ENCODE assay signal across 21 cellular contexts in the genomic region with DNA sequence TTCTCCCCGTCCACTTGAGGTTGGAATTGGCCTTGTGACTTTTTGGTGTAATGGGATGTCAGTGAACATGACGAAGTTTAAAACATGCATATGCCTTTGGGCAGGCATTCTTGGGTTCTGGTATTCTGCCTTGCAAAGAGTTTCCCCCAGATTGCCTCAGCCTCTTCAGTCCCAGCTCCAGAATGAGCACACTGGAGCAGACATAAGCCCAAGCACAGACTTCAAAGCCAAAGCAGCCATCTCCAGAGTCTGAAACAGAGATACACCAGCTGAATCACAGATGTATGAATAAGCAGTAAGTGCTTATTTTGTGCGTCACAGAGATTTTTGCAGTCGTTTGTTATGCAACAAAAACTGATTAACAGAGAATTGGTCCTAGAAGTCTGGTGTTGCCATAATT.
A peak's percentile ranks its signal among the peaks of the same experiment; 100 is the strongest.
DNase-seq lines count a peak whose midpoint lies in the region; ATAC-seq and TF ChIP-seq lines count a peak whose summit lies in the region.
"Had no signal": no experiment of that assay in that cellular context is flagged by ENCODE, and none has a peak within 500 bp of the region (broad histone marks: within the 10 kb centered on the region; RNA-seq: fewer than 3 reads in every experiment).

No MANE protein-coding gene starts in this region.

- no peaks in the 10 kb centered on the region for H3K4me1 ChIP-seq in adipocyte (ENCODE audit: control insufficient read depth, insufficient read depth, low read length)
- peaks cover 5% of the 10 kb centered on the region for H3K4me1 ChIP-seq in smooth muscle cell (ENCODE audit: low read depth)
- H3K4me1 ChIP-seq: HAP-1, parathyroid adenoma, SJCRH30, transverse colon had no signal

- H3K79me2 ChIP-seq in smooth muscle cell (ENCODE audit: low read depth): no peaks in the 10 kb centered on the region
- H3K79me2 ChIP-seq: parathyroid adenoma had no signal

- H2AFZ ChIP-seq in smooth muscle cell (ENCODE audit: low read depth): peak overlapping the region; percentile 28
- H2AFZ ChIP-seq: parathyroid adenoma had no signal

- no peaks in the 10 kb centered on the region for H3K27me3 Mint-ChIP-seq in activated CD8-positive, alpha-beta memory T cell treated with anti-CD3 and anti-CD28 coated beads, Interleukin-2, amount 10 ng/mL, durations not matched to agents 7 days and 5 days

- H3F3A ChIP-seq in smooth muscle cell (ENCODE audit: low read depth): no peaks in the 10 kb centered on the region

- H3K27me3 ChIP-seq in adipocyte (replicated peaks; ENCODE audit: control insufficient read depth, insufficient read depth, low read length) (no peaks in the 10 kb centered on the region), smooth muscle cell (ENCODE audit: low read depth) (no peaks in the 10 kb centered on the region)
- H3K27me3 ChIP-seq: SJCRH30, transverse colon had no signal

- 11% methylated on average over 4 of the region's 4 CpGs for WGBS in smooth muscle cell (ENCODE audit: low lambda C conversion rate)

- no peak overlapping the region for H3K27ac Mint-ChIP-seq in activated CD8-positive, alpha-beta memory T cell treated with anti-CD3 and anti-CD28 coated beads, Interleukin-2, amount 10 ng/mL, durations not matched to agents 7 days and 5 days
- H3K27ac Mint-ChIP-seq: immature natural killer cell had no signal

- CTCF ChIA-PET in activated CD8-positive, alpha-beta memory T cell treated with anti-CD3 and anti-CD28 coated beads, Interleukin-2, amount 10 ng/mL, durations not matched to agents 7 days and 5 days (lab: Charles Lee): no interaction called here

- H3K27ac ChIP-seq in smooth muscle cell (ENCODE audit: low read depth): peak overlapping the region; percentile 98
- H3K27ac ChIP-seq: C4-2B, coronary artery, parathyroid adenoma, SJCRH30, transverse colon, VCaP had no signal

- H3K36me3 ChIP-seq in adipocyte (ENCODE audit: control insufficient read depth, insufficient read depth, low read length, severe bottlenecking) (no peaks in the 10 kb centered on the region), smooth muscle cell (ENCODE audit: low read depth) (no peaks in the 10 kb centered on the region)
- H3K36me3 ChIP-seq: HAP-1, SJCRH30, transverse colon had no signal

- peak; percentile 83 for DNase-seq in GM04503 (ENCODE audit: low read depth)
- peak; percentile 82 for DNase-seq in adipocyte (ENCODE audit: low read depth)
- peak; percentile 0 for DNase-seq in fibroblast of pulmonary artery (ENCODE audit: low read depth)
- no peak for DNase-seq in smooth muscle cell (lab: John Stamatoyannopoulos, UW; ENCODE audit: unreplicated experiment)
- no peak for DNase-seq in RPMI8226
- DNase-seq in NAMALWA (ENCODE audit: low spot score): no peak
- no peak for DNase-seq in NCI-H2107 (lab: John Stamatoyannopoulos, UW)
- DNase-seq in activated CD8-positive, alpha-beta memory T cell treated with anti-CD3 and anti-CD28 coated beads, Interleukin-2, amount 10 ng/mL, durations not matched to agents 7 days and 5 days: no peak
- DNase-seq: immature natural killer cell; NCI-H1417 treated with DMSO at 0.1 percent for 48 hours; NCI-H2171; SJCRH30; stimulated activated CD4-positive, alpha-beta T cell treated with anti-CD3 and anti-CD28 coated beads, Interleukin-2, amount 100 ng/mL, for 24 hours; stimulated activated naive CD4-positive, alpha-beta T cell treated with Interleukin-2 at 50 U/mL for 16 hours; transverse colon had no signal

- H3K9me3 ChIP-seq in adipocyte (ENCODE audit: control insufficient read depth, low read length): no peaks in the 10 kb centered on the region
- H3K9me3 ChIP-seq in smooth muscle cell (replicated peaks; ENCODE audit: low read depth): no peaks in the 10 kb centered on the region
- H3K9me3 ChIP-seq: HAP-1, SJCRH30, transverse colon had no signal

- no peak overlapping the region for H3K4me3 ChIP-seq in adipocyte (ENCODE audit: low read length)
- no peak overlapping the region for H3K4me3 ChIP-seq in fibroblast of pulmonary artery (replicated peaks; ENCODE audit: low read depth, low read length)
- H3K4me3 ChIP-seq in smooth muscle cell: no peak overlapping the region
- H3K4me3 ChIP-seq: coronary artery, GM12878, HAP-1, SJCRH30, transverse colon had no signal

- no peak overlapping the region for H3K9ac ChIP-seq in adipocyte (ENCODE audit: low read length)
- H3K9ac ChIP-seq in smooth muscle cell (ENCODE audit: low read depth): peak overlapping the region; percentile 76
- H3K9ac ChIP-seq: parathyroid adenoma had no signal

- H3K4me1 Mint-ChIP-seq in activated CD8-positive, alpha-beta memory T cell treated with anti-CD3 and anti-CD28 coated beads, Interleukin-2, amount 10 ng/mL, durations not matched to agents 7 days and 5 days: no peaks in the 10 kb centered on the region
- H3K4me1 Mint-ChIP-seq: immature natural killer cell had no signal

- H3K9me3 Mint-ChIP-seq in activated CD8-positive, alpha-beta memory T cell treated with anti-CD3 and anti-CD28 coated beads, Interleukin-2, amount 10 ng/mL, durations not matched to agents 7 days and 5 days (ENCODE audit: low read depth): peaks cover 4% of the 10 kb centered on the region

- TF ChIP-seq CTCF in fibroblast of pulmonary artery (IDR thresholded peaks at IDR 0.05; ENCODE audit: low read length, missing control alignments) (no peak), smooth muscle cell (IDR thresholded peaks at IDR 0.05; ENCODE audit: borderline replicate concordance, insufficient read depth, poor library complexity, severe bottlenecking) (no peak)

- no peaks in the 10 kb centered on the region for H4K20me1 ChIP-seq in smooth muscle cell (ENCODE audit: low read depth)

- peak overlapping the region; percentile 55 for H3K4me2 ChIP-seq in smooth muscle cell

- ATAC-seq in activated CD8-positive, alpha-beta memory T cell treated with anti-CD3 and anti-CD28 coated beads, Interleukin-2, amount 10 ng/mL, durations not matched to agents 7 days and 5 days: no peak
- ATAC-seq: GM12878 had no signal

- no peaks in the 10 kb centered on the region for H3K36me3 Mint-ChIP-seq in activated CD8-positive, alpha-beta memory T cell treated with anti-CD3 and anti-CD28 coated beads, Interleukin-2, amount 10 ng/mL, durations not matched to agents 7 days and 5 days

- no peak overlapping the region for H3K4me3 Mint-ChIP-seq in activated CD8-positive, alpha-beta memory T cell treated with anti-CD3 and anti-CD28 coated beads, Interleukin-2, amount 10 ng/mL, durations not matched to agents 7 days and 5 days
- H3K4me3 Mint-ChIP-seq: immature natural killer cell had no signal

Comparison
In these comparisons a context has a peak if more than half of its experiments do, and no peak if none do; other contexts are left out.
1. DNase-seq: peak in GM04503 (single experiment), adipocyte (single experiment) and fibroblast of pulmonary artery (single experiment); none in smooth muscle cell (single experiment), RPMI8226 (single experiment), NAMALWA (single experiment), NCI-H2107 (single experiment) and activated CD8-positive, alpha-beta memory T cell treated with anti-CD3 and anti-CD28 coated beads, Interleukin-2, amount 10 ng/mL, durations not matched to agents 7 days and 5 days (single experiment).